14 cellular contexts compared by ENCODE assay signal in genomic region chr3:172254542-172254941, GRCh38.
"Had no signal": no experiment of that assay in that cellular context is flagged by ENCODE, and none has a peak within 500 bp of the region (broad histone marks: within the 10 kb centered on the region; RNA-seq: fewer than 3 reads in every experiment).

No MANE protein-coding gene starts in this region.

- ATAC-seq: activated T-cell treated with anti-CD3 and anti-CD28 coated beads, Interleukin-2, amount 50 U/mL, for 72 hours; psoas muscle; stimulated activated effector memory CD8-positive, alpha-beta T cell treated with anti-CD3 and anti-CD28 coated beads, Interleukin-12 subunit alpha, Interleukin-12 subunit beta, amount 100 ng/mL, for 72 hours had no signal

- H3K27me3 ChIP-seq: brain microvascular endothelial cell, tibial nerve had no signal

- H3K27me3 Mint-ChIP-seq: activated B cell treated with CpG ODN at 0.5 μM for 24 hours; activated naive CD8-positive, alpha-beta T cell had no signal

- H3K4me3 Mint-ChIP-seq: activated B cell treated with CpG ODN at 0.5 μM for 24 hours; activated naive CD8-positive, alpha-beta T cell; activated T-cell treated with anti-CD3 and anti-CD28 coated beads, Interleukin-2, amount 50 U/mL, for 72 hours; stimulated activated effector memory CD8-positive, alpha-beta T cell treated with anti-CD3 and anti-CD28 coated beads, Interleukin-12 subunit alpha, Interleukin-12 subunit beta, amount 100 ng/mL, for 72 hours had no signal

- H3K27ac ChIP-seq: psoas muscle had no signal

- H3K27ac Mint-ChIP-seq: activated B cell treated with CpG ODN at 0.5 μM for 24 hours; activated naive CD8-positive, alpha-beta T cell; activated T-cell treated with anti-CD3 and anti-CD28 coated beads, Interleukin-2, amount 50 U/mL, for 72 hours; stimulated activated effector memory CD8-positive, alpha-beta T cell treated with anti-CD3 and anti-CD28 coated beads, Interleukin-12 subunit alpha, Interleukin-12 subunit beta, amount 100 ng/mL, for 72 hours had no signal

- H3K4me1 Mint-ChIP-seq: activated B cell treated with CpG ODN at 0.5 μM for 24 hours had no signal

- H3K9me3 ChIP-seq: psoas muscle, tibial nerve had no signal

- DNase-seq: activated B cell treated with CpG ODN at 0.5 μM for 24 hours; activated CD4-positive, alpha-beta T cell treated with anti-CD3 and anti-CD28 coated beads for 48 hours; activated CD8-positive, alpha-beta memory T cell treated with anti-CD3 and anti-CD28 coated beads, Interleukin-2, amount 50 U/mL, for 48 hours; activated gamma-delta T cell; activated T-cell treated with anti-CD3 and anti-CD28 coated beads, Interleukin-2, amount 50 U/mL, for 72 hours; amygdala; brain microvascular endothelial cell; cerebellar nuclear complex; erythroblast; mesenchymal stem cell; psoas muscle had no signal

- H3K4me3 ChIP-seq: psoas muscle, tibial nerve had no signal

- H3K9me3 Mint-ChIP-seq: activated B cell treated with CpG ODN at 0.5 μM for 24 hours; activated T-cell treated with anti-CD3 and anti-CD28 coated beads, Interleukin-2, amount 50 U/mL, for 72 hours; stimulated activated effector memory CD8-positive, alpha-beta T cell treated with anti-CD3 and anti-CD28 coated beads, Interleukin-12 subunit alpha, Interleukin-12 subunit beta, amount 100 ng/mL, for 72 hours had no signal
